Comparison of ENCODE assay signal across 20 cellular contexts in genomic region chr9:20200900-20201495, GRCh38.
DNase-seq lines count a peak whose midpoint lies in the region; ATAC-seq and TF ChIP-seq lines count a peak whose summit lies in the region.
"Had no signal": no experiment of that assay in that cellular context is flagged by ENCODE, and none has a peak within 500 bp of the region (broad histone marks: within the 10 kb centered on the region; RNA-seq: fewer than 3 reads in every experiment).

No MANE protein-coding gene starts in this region.

- peak overlapping the region; percentile 42 for H3K27ac Mint-ChIP-seq in activated CD8-positive, alpha-beta memory T cell treated with anti-CD3 and anti-CD28 coated beads, Interleukin-2, amount 10 ng/mL, durations not matched to agents 7 days and 5 days
- H3K27ac Mint-ChIP-seq in central memory CD8-positive, alpha-beta T cell (ENCODE audit: low read depth) = peak overlapping the region; percentile 36
- H3K27ac Mint-ChIP-seq: activated naive CD4-positive, alpha-beta T cell treated with anti-CD3 and anti-CD28 coated beads, Interleukin-2, amount 50 U/mL, for 72 hours; T-cell had no signal

- peaks cover 2% of the 10 kb centered on the region for H3K27me3 Mint-ChIP-seq in activated CD8-positive, alpha-beta memory T cell treated with anti-CD3 and anti-CD28 coated beads, Interleukin-2, amount 10 ng/mL, durations not matched to agents 7 days and 5 days
- H3K27me3 Mint-ChIP-seq in central memory CD8-positive, alpha-beta T cell = peaks cover 18% of the 10 kb centered on the region
- H3K27me3 Mint-ChIP-seq: T-cell had no signal

- H3K27me3 ChIP-seq in prostate gland (replicated peaks; ENCODE audit: insufficient read depth) = no peaks in the 10 kb centered on the region
- H3K27me3 ChIP-seq: breast epithelium, dorsolateral prefrontal cortex, foreskin keratinocyte, upper lobe of right lung had no signal

- no peak overlapping the region for H3K4me3 ChIP-seq in prostate gland
- H3K4me3 ChIP-seq: breast epithelium, dorsolateral prefrontal cortex, upper lobe of right lung had no signal

- no peaks in the 10 kb centered on the region for H3K9me3 ChIP-seq in prostate gland
- H3K9me3 ChIP-seq: breast epithelium, upper lobe of right lung had no signal

- peaks cover 3% of the 10 kb centered on the region for H3K9me3 Mint-ChIP-seq in activated CD8-positive, alpha-beta memory T cell treated with anti-CD3 and anti-CD28 coated beads, Interleukin-2, amount 10 ng/mL, durations not matched to agents 7 days and 5 days (ENCODE audit: low read depth)
- H3K9me3 Mint-ChIP-seq in central memory CD8-positive, alpha-beta T cell = no peaks in the 10 kb centered on the region

- no peak for TF ChIP-seq CTCF in prostate gland (IDR thresholded peaks at IDR 0.05)

- CTCF ChIA-PET in activated CD8-positive, alpha-beta memory T cell treated with anti-CD3 and anti-CD28 coated beads, Interleukin-2, amount 10 ng/mL, durations not matched to agents 7 days and 5 days (lab: Charles Lee) = interaction anchor here (1.8 kb wide), 1 partner anchor 11 kb away, joined by 7 read pairs; no protein-coding TSS in a partner anchor

- peaks cover 30% of the 10 kb centered on the region for H3K36me3 Mint-ChIP-seq in activated CD8-positive, alpha-beta memory T cell treated with anti-CD3 and anti-CD28 coated beads, Interleukin-2, amount 10 ng/mL, durations not matched to agents 7 days and 5 days
- H3K36me3 Mint-ChIP-seq in central memory CD8-positive, alpha-beta T cell (ENCODE audit: insufficient read depth) = no peaks in the 10 kb centered on the region

- WGBS in prostate gland = 30% methylated on average over 2 of the region's 2 CpGs

- peaks cover 11% of the 10 kb centered on the region for H3K4me1 Mint-ChIP-seq in activated CD8-positive, alpha-beta memory T cell treated with anti-CD3 and anti-CD28 coated beads, Interleukin-2, amount 10 ng/mL, durations not matched to agents 7 days and 5 days
- H3K4me1 Mint-ChIP-seq in central memory CD8-positive, alpha-beta T cell = peaks cover 5% of the 10 kb centered on the region

- TF ChIP-seq POLR2A in prostate gland (IDR thresholded peaks at IDR 0.05) = no peak

- peaks cover 7% of the 10 kb centered on the region for H3K4me1 ChIP-seq in prostate gland (replicated peaks)
- H3K4me1 ChIP-seq: breast epithelium, upper lobe of right lung had no signal

- intact Hi-C loops in prostate gland (cut with DNase I) = no loop called here

- H3K4me3 Mint-ChIP-seq in activated CD8-positive, alpha-beta memory T cell treated with anti-CD3 and anti-CD28 coated beads, Interleukin-2, amount 10 ng/mL, durations not matched to agents 7 days and 5 days = no peak overlapping the region
- H3K4me3 Mint-ChIP-seq in central memory CD8-positive, alpha-beta T cell = no peak overlapping the region
- H3K4me3 Mint-ChIP-seq: T-cell had no signal

- H3K36me3 ChIP-seq in prostate gland = no peaks in the 10 kb centered on the region
- H3K36me3 ChIP-seq: breast epithelium, upper lobe of right lung had no signal

- no peak for DNase-seq in activated CD8-positive, alpha-beta memory T cell treated with anti-CD3 and anti-CD28 coated beads, Interleukin-2, amount 10 ng/mL, durations not matched to agents 7 days and 5 days
- DNase-seq in activated CD8-positive, alpha-beta memory T cell treated with anti-CD3 and anti-CD28 coated beads, Interleukin-2, amount 50 U/mL, for 4 hours = no peak
- DNase-seq in NCI-H446 treated with DMSO at 0.1 percent for 48 hours (lab: John Stamatoyannopoulos, UW) (peak; percentile 98), prostate gland (ENCODE audit: low spot score) (peak; percentile 27), NCI-H2171 (lab: John Stamatoyannopoulos, UW) (no peak), SHP77 (lab: John Stamatoyannopoulos, UW) (no peak), foreskin melanocyte (no peak)
- DNase-seq in central memory CD8-positive, alpha-beta T cell (ENCODE audit: low spot score in 2 of 2) = no peak
- DNase-seq: activated CD4-positive, alpha-beta T cell treated with anti-CD3 and anti-CD28 coated beads, Interleukin-2, amount 50 U/mL, for 48 hours; DMS153; foreskin keratinocyte; HCEC 1CT; midbrain; stimulated activated CD8-positive, alpha-beta memory T cell treated with anti-CD3 and anti-CD28 coated beads, Interleukin-4, amount 100 ng/mL, for 48 hours; T-cell; upper lobe of right lung had no signal

- ATAC-seq in activated CD8-positive, alpha-beta memory T cell treated with anti-CD3 and anti-CD28 coated beads, Interleukin-2, amount 10 ng/mL, durations not matched to agents 7 days and 5 days = no peak
- no peak for ATAC-seq in central memory CD8-positive, alpha-beta T cell (replicated peaks; ENCODE audit: extremely low read depth, poor library complexity, severe bottlenecking)
- ATAC-seq: activated naive CD4-positive, alpha-beta T cell treated with anti-CD3 and anti-CD28 coated beads, Interleukin-2, amount 50 U/mL, for 72 hours; foreskin keratinocyte; T-cell; upper lobe of right lung had no signal

- H3K27ac ChIP-seq in prostate gland = no peak overlapping the region
- H3K27ac ChIP-seq: breast epithelium, dorsolateral prefrontal cortex, epithelial cell of prostate, foreskin keratinocyte, upper lobe of right lung had no signal

Comparison
In these comparisons a context has a peak if more than half of its experiments do, and no peak if none do; other contexts are left out.
1. DNase-seq: peak in NCI-H446 treated with DMSO at 0.1 percent for 48 hours (single experiment) and prostate gland (single experiment); none in activated CD8-positive, alpha-beta memory T cell treated with anti-CD3 and anti-CD28 coated beads, Interleukin-2, amount 10 ng/mL, durations not matched to agents 7 days and 5 days (single experiment), activated CD8-positive, alpha-beta memory T cell treated with anti-CD3 and anti-CD28 coated beads, Interleukin-2, amount 50 U/mL, for 4 hours (single experiment), central memory CD8-positive, alpha-beta T cell (0 of 2), NCI-H2171 (single experiment), SHP77 (0 of 2) and foreskin melanocyte (single experiment).